ENCODE assay signal across 12 cellular contexts in genomic region chr16:46976550-46976949, GRCh38. TPM values are rescaled to one million over a fixed set of nuclear protein-coding genes. Genes with fewer than 3 reads are reported as not detected.
DNase-seq lines count a peak whose midpoint lies in the region; TF ChIP-seq lines count a peak whose summit lies in the region.
"Had no signal": no experiment of that assay in that cellular context is flagged by ENCODE, and none has a peak within 500 bp of the region (broad histone marks: within the 10 kb centered on the region; RNA-seq: fewer than 3 reads in every experiment).

No MANE protein-coding gene starts in this region.

- in situ Hi-C loops in GM13977 (cut with MboI; ENCODE audit: low pct_unique_long_range_greater_than_20kb, low sequenced_read_pairs, unreplicated experiment): no loop called here

- no peak overlapping the region for H3K9ac ChIP-seq in HUES6 (ENCODE audit: low read length)

- H3K36me3 Mint-ChIP-seq in Calu3 (ENCODE audit: insufficient read depth, unreplicated experiment): peaks cover 35% of the 10 kb centered on the region
- H3K36me3 Mint-ChIP-seq in activated naive CD8-positive, alpha-beta T cell treated with anti-CD3 and anti-CD28 coated beads for 36 hours: peaks cover 20% of the 10 kb centered on the region

- H3K4me1 Mint-ChIP-seq in Calu3 (ENCODE audit: low read depth, unreplicated experiment): peaks cover 42% of the 10 kb centered on the region
- H3K4me1 Mint-ChIP-seq in activated naive CD8-positive, alpha-beta T cell treated with anti-CD3 and anti-CD28 coated beads for 36 hours: peaks cover 43% of the 10 kb centered on the region

- H3K9me3 ChIP-seq in HUES6 (ENCODE audit: control insufficient read depth, insufficient read depth, low read depth, low read length): no peaks in the 10 kb centered on the region
- H3K9me3 ChIP-seq in osteoblast (ENCODE audit: low read depth, low read length): no peaks in the 10 kb centered on the region
- H3K9me3 ChIP-seq: HAP-1, thoracic aorta had no signal

- H3K4me3 ChIP-seq in HUES6 (ENCODE audit: low read depth, low read length) (no peak overlapping the region), osteoblast (ENCODE audit: insufficient read depth, low read length) (no peak overlapping the region)
- H3K4me3 ChIP-seq: coronary artery, HAP-1, thoracic aorta had no signal

- H3K36me3 ChIP-seq in HUES6 (ENCODE audit: control insufficient read depth, insufficient read depth, low read length) (0 out of 2 replicates have a peak, but pooled peaks cover 2% of the 10 kb centered on the region), osteoblast (ENCODE audit: insufficient read depth, low read length) (no peaks in the 10 kb centered on the region)
- H3K36me3 ChIP-seq: thoracic aorta had no signal

- H3K27ac Mint-ChIP-seq in Calu3 (ENCODE audit: unreplicated experiment): peak overlapping the region; percentile 48
- peak overlapping the region; percentile 84 for H3K27ac Mint-ChIP-seq in activated naive CD8-positive, alpha-beta T cell treated with anti-CD3 and anti-CD28 coated beads for 36 hours

- H3K27ac ChIP-seq in HUES6 (ENCODE audit: low read depth, low read length) (peak overlapping the region; percentile 42; the same call in 1 of the 2 replicates), osteoblast (ENCODE audit: low read depth, low read length) (no peak overlapping the region)
- H3K27ac ChIP-seq: coronary artery, thoracic aorta had no signal

- H3K4me1 ChIP-seq in HUES6 (ENCODE audit: control insufficient read depth, insufficient read depth, low read length) (peaks cover 28% of the 10 kb centered on the region), osteoblast (ENCODE audit: insufficient read depth, low read length) (peaks cover 12% of the 10 kb centered on the region)

- peaks cover 20% of the 10 kb centered on the region for H3K79me2 ChIP-seq in osteoblast (ENCODE audit: insufficient read depth, low read length)

- no peak overlapping the region for H3K4me3 Mint-ChIP-seq in Calu3 (ENCODE audit: low read depth, unreplicated experiment)
- peak overlapping the region; percentile 42 for H3K4me3 Mint-ChIP-seq in activated naive CD8-positive, alpha-beta T cell treated with anti-CD3 and anti-CD28 coated beads for 36 hours

- no TSS peak for BruUV-seq in Calu3 (replicated peaks; lab: Mats Ljungman, UMichigan)

- no peaks in the 10 kb centered on the region for H3K9me3 Mint-ChIP-seq in Calu3 (ENCODE audit: low read depth, unreplicated experiment)
- H3K9me3 Mint-ChIP-seq in activated naive CD8-positive, alpha-beta T cell treated with anti-CD3 and anti-CD28 coated beads for 36 hours: peaks cover 1% of the 10 kb centered on the region

- peaks cover 7% of the 10 kb centered on the region for H4K20me1 ChIP-seq in osteoblast (ENCODE audit: insufficient read depth, low read length)

- no peak overlapping the region for H3K4me2 ChIP-seq in osteoblast (ENCODE audit: insufficient read depth, low read length)

- no peaks in the 10 kb centered on the region for H3K27me3 Mint-ChIP-seq in Calu3 (ENCODE audit: unreplicated experiment)
- H3K27me3 Mint-ChIP-seq in activated naive CD8-positive, alpha-beta T cell treated with anti-CD3 and anti-CD28 coated beads for 36 hours: no peaks in the 10 kb centered on the region

- H2AFZ ChIP-seq in osteoblast (ENCODE audit: low read length): no peak overlapping the region

- no peak for TF ChIP-seq CTCF in Calu3 (IDR thresholded peaks at IDR 0.05; ENCODE audit: unreplicated experiment)
- TF ChIP-seq CTCF in osteoblast (IDR thresholded peaks at IDR 0.05; ENCODE audit: extremely low read depth, low read depth, low read length): no peak
- TF ChIP-seq CTCF in GM13977 (IDR thresholded peaks at IDR 0.05; ENCODE audit: extremely low read depth, insufficient read depth, missing control alignments): no peak

- intact Hi-C loops in Calu3 (cut with micrococcal nuclease; ENCODE audit: unreplicated experiment): no loop called here

- DNase-seq in Calu3 (no peak), osteoblast (ENCODE audit: insufficient read length, low spot score, missing footprints) (peak; percentile 65), SHP77 (lab: John Stamatoyannopoulos, UW) (no peak), GM13977 (ENCODE audit: low spot score) (no peak), globus pallidus (ENCODE audit: low spot score) (no peak)
- DNase-seq in activated naive CD8-positive, alpha-beta T cell treated with anti-CD3 and anti-CD28 coated beads for 36 hours: no peak
- DNase-seq: activated CD4-positive, alpha-beta T cell treated with anti-CD3 and anti-CD28 coated beads for 1 hour; NCI-H82 had no signal

- H3K27me3 ChIP-seq in HUES6 (ENCODE audit: control insufficient read depth, insufficient read depth, low read length) (no peaks in the 10 kb centered on the region), osteoblast (ENCODE audit: insufficient read depth, low read length) (no peaks in the 10 kb centered on the region)

- CTCF ChIA-PET in Calu3 (lab: Charles Lee): no interaction called here

RNA-seq across cellular contexts. Expression of gene DNAJA2, which starts 3.1 kb away (rescaled TPM):
- total RNA-seq in Calu3 (2022) (76.8 and 80.1 TPM in 2 replicates), osteoblast (83.2 and 87.8 TPM in 2 replicates)
- total RNA-seq in activated naive CD8-positive, alpha-beta T cell treated with anti-CD3 and anti-CD28 coated beads for 36 hours: 100 to 1,000 TPM; 104 TPM
